In the genomic region with DNA sequence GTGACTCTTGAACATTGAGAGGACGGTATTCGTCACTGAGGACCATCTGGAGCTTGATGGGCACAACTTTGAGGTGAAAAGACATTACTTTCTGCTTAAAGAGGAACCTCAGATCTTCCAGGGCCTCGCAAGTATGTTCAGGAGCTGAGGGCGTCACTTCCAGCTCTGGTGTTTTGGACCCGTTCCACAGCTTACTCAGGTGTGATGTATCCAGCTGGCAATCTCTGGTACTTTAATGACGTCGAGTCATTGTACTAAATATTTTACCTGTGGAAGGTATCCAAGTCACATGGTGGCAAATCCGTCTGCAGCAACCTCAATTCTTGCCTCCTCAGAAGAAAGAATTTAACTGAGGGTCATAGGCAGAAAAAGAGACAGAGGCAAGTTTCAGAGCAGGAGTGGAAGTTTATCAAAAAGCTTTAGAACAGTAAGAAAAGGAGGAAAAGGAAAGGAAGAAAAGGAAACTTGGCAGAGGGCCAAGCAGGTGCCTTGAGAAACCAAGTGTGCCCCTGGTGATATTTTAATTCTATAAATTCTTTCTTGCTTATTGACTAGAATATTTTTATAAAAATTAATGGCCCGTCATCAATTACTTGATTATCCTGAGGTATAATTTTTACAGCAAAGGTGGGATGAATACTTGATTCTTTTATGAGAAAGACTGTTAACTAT, we compare ENCODE assay signal across 19 cellular contexts.
A peak's percentile ranks its signal among the peaks of the same experiment; 100 is the strongest.
DNase-seq lines count a peak whose midpoint lies in the region; ATAC-seq and TF ChIP-seq lines count a peak whose summit lies in the region.
"Had no signal": no experiment of that assay in that cellular context is flagged by ENCODE, and none has a peak within 500 bp of the region (broad histone marks: within the 10 kb centered on the region; RNA-seq: fewer than 3 reads in every experiment).

No MANE protein-coding gene starts in this region.

- CTCF ChIA-PET in RWPE1 (lab: Yijun Ruan, JAX), result no interaction called here

- no peaks in the 10 kb centered on the region for H3K4me1 ChIP-seq in left lung
- H3K4me1 ChIP-seq: upper lobe of left lung had no signal

- intact Hi-C loops in left lung (cut with DNase I), result no loop called here

- ATAC-seq in left lung (peak; percentile 68), GM19023 (IDR thresholded peaks at IDR 0.05; ENCODE audit: unreplicated experiment) (no peak), GM19452 (IDR thresholded peaks at IDR 0.05; ENCODE audit: unreplicated experiment) (no peak)
- ATAC-seq: activated naive CD8-positive, alpha-beta T cell treated with anti-CD3 and anti-CD28 coated beads, Interleukin-2, amount 50 U/mL, for 24 hours had no signal

- no peaks in the 10 kb centered on the region for H3K36me3 ChIP-seq in left lung
- H3K36me3 ChIP-seq: upper lobe of left lung had no signal

- H3K4me3 ChIP-seq in left lung, result no peak overlapping the region
- H3K4me3 ChIP-seq: upper lobe of left lung had no signal

- no peak for TF ChIP-seq CTCF in RWPE1 (conservative IDR thresholded peaks at IDR 0.05; ENCODE audit: low read depth)
- no peak for TF ChIP-seq CTCF in left lung (IDR thresholded peaks at IDR 0.05)

- peak; percentile 65 for DNase-seq in DMS79 treated with DMSO at 0.1 percent for 48 hours (lab: John Stamatoyannopoulos, UW)
- DNase-seq in LoVo (ENCODE audit: low spot score), result peak; percentile 62
- peak; percentile 38 for DNase-seq in RWPE1 (ENCODE audit: low spot score)
- peak in 1 of 2 donors; percentile 41 for DNase-seq in left lung
- DNase-seq in SKM-1 treated with dmso at 0.1 percent for 144 hours (lab: John Stamatoyannopoulos, UW; ENCODE audit: unreplicated experiment), result no peak
- DNase-seq: activated CD8-positive, alpha-beta memory T cell treated with anti-CD3 and anti-CD28 coated beads, Interleukin-2, amount 50 U/mL, for 48 hours; activated effector memory CD4-positive, alpha-beta T cell treated with Interleukin-2 at 50 U/mL for 16 hours; activated naive CD8-positive, alpha-beta T cell treated with anti-CD3 and anti-CD28 coated beads, Interleukin-2, amount 50 U/mL, for 24 hours; CD4-positive, alpha-beta memory T cell; EL; glutamatergic neuron; NCI-H1436; NCI-H510A treated with DMSO at 0.1 percent for 48 hours; OCI-M1; SIG-M5; stimulated activated CD4-positive, alpha-beta T cell treated with anti-CD3 and anti-CD28 coated beads, Interleukin-4, amount 100 ng/mL, for 1 hour had no signal

- no peaks in the 10 kb centered on the region for H3K27me3 ChIP-seq in left lung
- H3K27me3 ChIP-seq: upper lobe of left lung had no signal

- POLR2A ChIA-PET in RWPE1 (lab: Yijun Ruan, JAX; ENCODE audit: low non-redundant PET), result no interaction called here

- no peak overlapping the region for H3K27ac ChIP-seq in RWPE1
- no peak overlapping the region for H3K27ac ChIP-seq in left lung
- H3K27ac ChIP-seq: upper lobe of left lung had no signal

- no peaks in the 10 kb centered on the region for H3K9me3 ChIP-seq in left lung
- H3K9me3 ChIP-seq: upper lobe of left lung had no signal
